In the genomic region with DNA sequence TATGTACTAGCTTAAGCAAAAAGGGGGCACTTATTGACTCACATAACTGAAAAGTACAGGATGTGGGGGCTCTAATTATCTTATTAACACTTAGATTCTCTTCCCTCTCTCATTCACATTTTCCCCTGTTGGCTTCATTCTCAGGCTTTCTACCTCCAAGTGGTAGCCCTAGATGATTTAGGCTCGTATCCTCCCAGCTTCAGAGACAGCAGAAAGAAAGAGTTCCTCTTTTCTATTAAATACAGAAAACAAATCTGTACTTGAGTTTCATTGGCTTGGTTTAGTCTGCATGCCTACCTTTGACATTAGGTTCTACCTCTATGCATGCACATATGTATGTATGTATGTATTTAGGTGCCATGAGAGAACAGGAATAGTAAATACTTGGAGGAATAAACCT, we compare ENCODE assay signal across 27 cellular contexts.
"Had no signal": no experiment of that assay in that cellular context is flagged by ENCODE, and none has a peak within 500 bp of the region (broad histone marks: within the 10 kb centered on the region; RNA-seq: fewer than 3 reads in every experiment).

No MANE protein-coding gene starts in this region.

- H3K9me3 ChIP-seq: esophagus squamous epithelium, gastrocnemius medialis, heart right ventricle, left lung, lower lobe of right lung, mucosa of descending colon had no signal

- H3K4me3 ChIP-seq: esophagus squamous epithelium, gastrocnemius medialis, heart right ventricle, left lung, lower lobe of right lung, mucosa of descending colon had no signal

- H3K4me1 Mint-ChIP-seq: endodermal cell, mesothelial cell of epicardium, naive B cell had no signal

- ATAC-seq: effector memory CD8-positive, alpha-beta T cell; esophagus mucosa; gastrocnemius medialis; heart right ventricle; left cardiac atrium; left lung; left ventricle myocardium superior; lower lobe of right lung; mucosa of descending colon; naive thymus-derived CD8-positive, alpha-beta T cell had no signal

- H3K4me3 Mint-ChIP-seq: dendritic cell treated with granulocyte-macrophage colony-stimulating factor and Interleukin-4, amounts not matched to agents 40 ng/mL and 50 ng/mL, for 4 days; effector memory CD8-positive, alpha-beta T cell; endodermal cell; mesothelial cell of epicardium; naive B cell; naive thymus-derived CD8-positive, alpha-beta T cell had no signal

- H3K27ac ChIP-seq: epithelial cell of prostate, esophagus squamous epithelium, gastrocnemius medialis, heart right ventricle, left lung, lower lobe of right lung had no signal

- FAIRE-seq: endometrium, islet of Langerhans had no signal

- H3K9me3 Mint-ChIP-seq: effector memory CD8-positive, alpha-beta T cell had no signal

- H3K27me3 ChIP-seq: esophagus squamous epithelium, gastrocnemius medialis, heart right ventricle, left lung had no signal

- H3K27ac Mint-ChIP-seq: dendritic cell treated with granulocyte-macrophage colony-stimulating factor and Interleukin-4, amounts not matched to agents 40 ng/mL and 50 ng/mL, for 4 days; effector memory CD8-positive, alpha-beta T cell; endodermal cell; mesothelial cell of epicardium had no signal

- DNase-seq: cortex of kidney; effector CD8-positive, alpha-beta T cell; effector memory CD8-positive, alpha-beta T cell; endodermal cell; erythroblast; esophagus squamous epithelium; foreskin fibroblast; foreskin melanocyte; gastrocnemius medialis; glutamatergic neuron; head of caudate nucleus; heart right ventricle; hippocampal formation; left cardiac atrium; left lung; left ventricle myocardium superior; lower lobe of right lung; mesenchymal stem cell; mucosa of descending colon; naive B cell; naive thymus-derived CD8-positive, alpha-beta T cell had no signal

- H3K4me1 ChIP-seq: esophagus squamous epithelium, gastrocnemius medialis, heart right ventricle, left lung, lower lobe of right lung had no signal

- H3K36me3 ChIP-seq: esophagus squamous epithelium, gastrocnemius medialis, heart right ventricle, left lung, lower lobe of right lung had no signal

- H3K36me3 Mint-ChIP-seq: mesothelial cell of epicardium; naive thymus-derived CD8-positive, alpha-beta T cell had no signal
